In genomic region chr11:46506486-46506808, GRCh38 we compare ENCODE assay signal across 19 cellular contexts.
A peak's percentile ranks its signal among the peaks of the same experiment; 100 is the strongest.
DNase-seq lines count a peak whose midpoint lies in the region; ATAC-seq and TF ChIP-seq lines count a peak whose summit lies in the region.
"Had no signal": no experiment of that assay in that cellular context is flagged by ENCODE, and none has a peak within 500 bp of the region (broad histone marks: within the 10 kb centered on the region; RNA-seq: fewer than 3 reads in every experiment).

No MANE protein-coding gene starts in this region.

- intact Hi-C loops in body of pancreas (cut with DNase I), result no loop called here

- H3K27me3 ChIP-seq in mucosa of rectum (ENCODE audit: control insufficient read depth in 2 of 2, insufficient read depth in 2 of 2, low read length in 2 of 2) (no peaks in the 10 kb centered on the region), body of pancreas (no peaks in the 10 kb centered on the region)
- H3K27me3 ChIP-seq: esophagus muscularis mucosa had no signal

- H3K27ac ChIP-seq in mucosa of rectum (ENCODE audit: low read depth in 2 of 2, low read length in 2 of 2) (peak overlapping the region; percentile 58 to 64), body of pancreas (no peak overlapping the region)
- H3K27ac ChIP-seq: esophagus muscularis mucosa had no signal

- H3K9me3 ChIP-seq in mucosa of rectum (ENCODE audit: control insufficient read depth in 2 of 2, low read length in 2 of 2) (no peaks in the 10 kb centered on the region), body of pancreas (no peaks in the 10 kb centered on the region)
- H3K9me3 ChIP-seq: esophagus muscularis mucosa had no signal

- H3K4me3 Mint-ChIP-seq in activated T-cell treated with anti-CD3 and anti-CD28 coated beads, Interleukin-2, amount 50 U/mL, for 24 hours, result no peak overlapping the region
- peak overlapping the region; percentile 63 for H3K4me3 Mint-ChIP-seq in activated T-helper 17 cell treated with anti-CD3 and anti-CD28 coated beads, Interleukin-2, amount 50 U/mL, for 72 hours
- H3K4me3 Mint-ChIP-seq: activated naive CD4-positive, alpha-beta T cell treated with anti-CD3 and anti-CD28 coated beads, Interleukin-2, amount 10 ng/mL, durations not matched to agents 7 days and 5 days; effector memory CD8-positive, alpha-beta T cell had no signal

- no peak for TF ChIP-seq POLR2A in body of pancreas (IDR thresholded peaks at IDR 0.05)

- peaks cover 32% of the 10 kb centered on the region for H3K4me1 Mint-ChIP-seq in activated T-cell treated with anti-CD3 and anti-CD28 coated beads, Interleukin-2, amount 50 U/mL, for 24 hours (ENCODE audit: low read depth)
- peaks cover 25% of the 10 kb centered on the region for H3K4me1 Mint-ChIP-seq in activated T-helper 17 cell treated with anti-CD3 and anti-CD28 coated beads, Interleukin-2, amount 50 U/mL, for 72 hours

- no peak for DNase-seq in activated T-cell treated with anti-CD3 and anti-CD28 coated beads, Interleukin-2, amount 50 U/mL, for 24 hours
- no peak for DNase-seq in activated T-cell treated with anti-CD3 and anti-CD28 coated beads, Interleukin-2, amount 50 U/mL, for 1 hour
- DNase-seq in GM12865 (ENCODE audit: low read depth) (peak; percentile 21), NCI-H2081 (lab: John Stamatoyannopoulos, UW) (no peak), body of pancreas (no peak), SIG-M5 (lab: John Stamatoyannopoulos, UW) (no peak)
- DNase-seq: activated naive CD4-positive, alpha-beta T cell treated with anti-CD3 and anti-CD28 coated beads, Interleukin-2, amount 10 ng/mL, durations not matched to agents 7 days and 5 days; effector memory CD8-positive, alpha-beta T cell; NCI-H1092; NCI-H2029 treated with DMSO at 0.1 percent for 48 hours; NCI-H345; OCI-M1; retina; SHP77; stimulated activated CD4-positive, alpha-beta T cell treated with anti-CD3 and anti-CD28 coated beads, Interleukin-15, amount 100 ng/mL, for 24 hours; SW 1271 had no signal

- H3K9me3 Mint-ChIP-seq in activated T-cell treated with anti-CD3 and anti-CD28 coated beads, Interleukin-2, amount 50 U/mL, for 24 hours, result no peaks in the 10 kb centered on the region
- H3K9me3 Mint-ChIP-seq in activated T-helper 17 cell treated with anti-CD3 and anti-CD28 coated beads, Interleukin-2, amount 50 U/mL, for 72 hours, result no peaks in the 10 kb centered on the region
- H3K9me3 Mint-ChIP-seq: activated naive CD4-positive, alpha-beta T cell treated with anti-CD3 and anti-CD28 coated beads, Interleukin-2, amount 10 ng/mL, durations not matched to agents 7 days and 5 days; effector memory CD8-positive, alpha-beta T cell had no signal

- H3K27ac Mint-ChIP-seq in activated T-cell treated with anti-CD3 and anti-CD28 coated beads, Interleukin-2, amount 50 U/mL, for 24 hours, result peak overlapping the region; percentile 51
- H3K27ac Mint-ChIP-seq in activated T-helper 17 cell treated with anti-CD3 and anti-CD28 coated beads, Interleukin-2, amount 50 U/mL, for 72 hours, result peak overlapping the region; percentile 95
- H3K27ac Mint-ChIP-seq: activated naive CD4-positive, alpha-beta T cell treated with anti-CD3 and anti-CD28 coated beads, Interleukin-2, amount 10 ng/mL, durations not matched to agents 7 days and 5 days had no signal

- no peaks in the 10 kb centered on the region for H3K27me3 Mint-ChIP-seq in activated T-cell treated with anti-CD3 and anti-CD28 coated beads, Interleukin-2, amount 50 U/mL, for 24 hours
- no peaks in the 10 kb centered on the region for H3K27me3 Mint-ChIP-seq in activated T-helper 17 cell treated with anti-CD3 and anti-CD28 coated beads, Interleukin-2, amount 50 U/mL, for 72 hours
- H3K27me3 Mint-ChIP-seq: activated naive CD4-positive, alpha-beta T cell treated with anti-CD3 and anti-CD28 coated beads, Interleukin-2, amount 10 ng/mL, durations not matched to agents 7 days and 5 days; effector memory CD8-positive, alpha-beta T cell had no signal

- WGBS in body of pancreas, 2 donors, result 87 to 90% methylated on average over 2 of the region's 2 CpGs

- peak; percentile 24 for ATAC-seq in activated T-helper 17 cell treated with anti-CD3 and anti-CD28 coated beads, Interleukin-2, amount 50 U/mL, for 72 hours (replicated peaks)
- no peak for ATAC-seq in body of pancreas
- ATAC-seq: effector memory CD8-positive, alpha-beta T cell had no signal

- H3K36me3 ChIP-seq in mucosa of rectum (ENCODE audit: control insufficient read depth in 2 of 2, insufficient read depth in 2 of 2, low read length in 2 of 2) (peaks cover 26 to 33% of the 10 kb centered on the region in 2 donors), body of pancreas (replicated peaks in 1 of 2; ENCODE audit: insufficient read depth in 1 of 2, low read depth in 2 of 2) (peaks cover 0 to 8% of the 10 kb centered on the region in 2 donors)

- peaks cover 8 to 9% of the 10 kb centered on the region in 2 donors for H3K4me1 ChIP-seq in mucosa of rectum (ENCODE audit: control insufficient read depth in 2 of 2, insufficient read depth in 2 of 2, low read length in 2 of 2)
- H3K4me1 ChIP-seq in body of pancreas, result no peaks in the 10 kb centered on the region

- no peak for TF ChIP-seq CTCF in GM12865 (IDR thresholded peaks at IDR 0.05; ENCODE audit: insufficient read depth, low read depth, low read length, missing control alignments)
- TF ChIP-seq CTCF in body of pancreas (IDR thresholded peaks at IDR 0.05), result no peak

- peaks cover 62% of the 10 kb centered on the region for H3K36me3 Mint-ChIP-seq in activated T-cell treated with anti-CD3 and anti-CD28 coated beads, Interleukin-2, amount 50 U/mL, for 24 hours (ENCODE audit: low read depth)
- peaks cover 64% of the 10 kb centered on the region for H3K36me3 Mint-ChIP-seq in activated T-helper 17 cell treated with anti-CD3 and anti-CD28 coated beads, Interleukin-2, amount 50 U/mL, for 72 hours (ENCODE audit: low read depth)

- H3K9ac ChIP-seq in mucosa of rectum (ENCODE audit: low read depth in 1 of 2, low read length in 2 of 2), result no peak overlapping the region

- no peak overlapping the region for H3K4me3 ChIP-seq in GM12865 (ENCODE audit: low read depth, low read length)
- H3K4me3 ChIP-seq in mucosa of rectum (ENCODE audit: low read length in 2 of 2), result no peak overlapping the region
- H3K4me3 ChIP-seq in body of pancreas, result no peak overlapping the region
- H3K4me3 ChIP-seq: esophagus muscularis mucosa had no signal

Comparison
In these comparisons a context has a peak if more than half of its experiments do, and no peak if none do; other contexts are left out.
1. H3K27ac ChIP-seq: peak in mucosa of rectum (2 of 2); none in body of pancreas (0 of 4).